ENCODE assay signal across 15 cellular contexts in the genomic region with DNA sequence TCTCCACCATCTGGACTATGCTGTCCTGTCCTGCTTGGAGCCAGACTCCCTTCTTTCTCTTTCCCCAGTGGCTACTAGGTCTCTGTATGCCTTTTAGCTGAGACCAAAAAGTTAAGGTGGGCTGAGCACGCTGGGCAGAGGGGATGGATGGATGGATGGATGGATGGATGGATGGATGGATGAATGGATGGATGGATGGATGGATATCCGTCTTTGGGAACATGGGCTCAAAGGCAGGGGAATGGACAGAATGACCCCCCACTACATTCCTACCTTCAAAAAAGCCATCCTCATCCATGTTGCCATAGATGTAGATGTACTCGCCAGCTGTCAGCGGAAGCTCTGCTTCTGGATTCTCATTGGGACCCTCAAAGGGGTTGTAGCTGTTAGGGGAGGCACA. TPM values are rescaled to one million over a fixed set of nuclear protein-coding genes. Genes with fewer than 3 reads are reported as not detected.
"Had no signal": no experiment of that assay in that cellular context is flagged by ENCODE, and none has a peak within 500 bp of the region (broad histone marks: within the 10 kb centered on the region; RNA-seq: fewer than 3 reads in every experiment).

No MANE protein-coding gene starts in this region.

- ATAC-seq: activated CD4-positive, alpha-beta T cell treated with anti-CD3 and anti-CD28 coated beads for 36 hours; body of pancreas; effector memory CD8-positive, alpha-beta T cell; gastrocnemius medialis; pancreas had no signal

- FAIRE-seq: keratinocyte, pancreas had no signal

- H3K27ac Mint-ChIP-seq: activated CD4-positive, alpha-beta T cell treated with anti-CD3 and anti-CD28 coated beads for 36 hours; memory B cell; nephron progenitor cell had no signal

- DNase-seq: activated CD4-positive, alpha-beta T cell treated with anti-CD3 and anti-CD28 coated beads for 36 hours; activated naive CD4-positive, alpha-beta T cell; amniotic stem cell; gastrocnemius medialis; left ventricle myocardium inferior; nephron progenitor cell; stimulated activated CD4-positive, alpha-beta T cell treated with anti-CD3 and anti-CD28 coated beads, Interleukin-4, amount 100 ng/mL, for 4 hours had no signal

- H3K9me3 Mint-ChIP-seq: effector memory CD8-positive, alpha-beta T cell; memory B cell; nephron progenitor cell had no signal

- H3K4me3 Mint-ChIP-seq: activated CD4-positive, alpha-beta T cell treated with anti-CD3 and anti-CD28 coated beads for 36 hours; effector memory CD8-positive, alpha-beta T cell; memory B cell; nephron progenitor cell had no signal

- H3K36me3 Mint-ChIP-seq: memory B cell had no signal

- H3K27me3 Mint-ChIP-seq: activated CD4-positive, alpha-beta T cell treated with anti-CD3 and anti-CD28 coated beads for 36 hours; effector memory CD8-positive, alpha-beta T cell; memory B cell had no signal

RNA-seq across cellular contexts. Expression of a gene that starts 12.8 kb away (rescaled TPM):
- total RNA-seq: SK-MEL-5 had no signal

RNA-seq across cellular contexts. Expression of a gene that starts 35.0 kb away (rescaled TPM):
- total RNA-seq: body of pancreas, renal cortical epithelial cell, SK-MEL-5, tibial nerve had no signal
- polyA plus RNA-seq: keratinocyte had no signal
